Comparison of ENCODE assay signal across 8 cellular contexts in the genomic region with DNA sequence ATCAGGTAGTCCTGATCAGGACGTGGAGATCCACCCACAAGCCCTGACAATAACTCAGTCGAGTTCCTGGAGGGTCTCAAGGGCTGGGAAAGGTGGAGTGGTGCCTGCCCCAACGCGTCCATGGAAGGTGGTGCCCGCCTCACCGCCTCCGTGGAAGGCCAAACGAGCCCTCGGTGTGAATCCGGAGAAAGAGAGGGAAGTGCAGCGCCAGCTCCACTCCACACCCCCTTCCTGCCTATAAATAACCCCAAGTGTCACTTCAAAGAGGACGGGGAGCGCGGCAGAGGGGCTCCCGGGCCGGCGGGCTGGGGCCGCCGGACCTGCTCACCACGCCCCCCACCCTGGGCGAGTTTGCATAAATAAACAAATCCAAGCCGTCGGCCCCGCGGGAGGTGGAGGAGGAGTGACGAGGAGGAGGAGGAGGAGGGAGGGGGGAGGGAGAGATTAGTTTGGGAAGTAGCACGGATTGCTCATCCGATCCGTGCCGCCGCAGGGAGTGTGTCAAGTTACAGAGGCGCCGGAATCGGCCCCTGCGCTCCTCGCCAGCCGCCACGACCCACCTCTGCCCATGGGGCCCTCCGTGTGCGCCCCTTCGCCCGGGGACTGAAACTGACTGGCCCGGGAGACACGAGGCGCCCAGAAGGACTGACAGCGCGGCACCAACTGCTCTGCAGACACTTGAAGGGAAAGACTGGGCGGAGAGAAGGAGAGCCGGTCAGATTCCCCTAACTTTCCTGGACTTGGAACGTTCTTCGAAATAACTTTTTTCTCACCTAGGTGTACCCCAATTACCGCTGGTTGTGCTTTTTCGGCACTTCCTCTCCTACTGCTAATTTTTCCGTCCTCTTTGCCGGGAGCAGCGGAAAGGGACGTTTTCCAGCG. TPM values are rescaled to one million over a fixed set of nuclear protein-coding genes. Genes with fewer than 3 reads are reported as not detected.
DNase-seq lines count a peak whose midpoint lies in the region; ATAC-seq lines count a peak whose summit lies in the region.

COL13A1 (plus strand) TSS at position 473 of the 882 bp plus-strand sequence. CDS start 518 bp downstream, outside the sequence.

- DNase-seq in EH (ENCODE audit: low read depth) (peak; percentile 85), NCI-H226 (peak; percentile 51), cerebellum (ENCODE audit: low spot score) (peak; percentile 48), kidney glomerular epithelial cell (lab: John Stamatoyannopoulos, UW) (peak; percentile 46), NCI-H128 (lab: John Stamatoyannopoulos, UW; ENCODE audit: unreplicated experiment) (no peak)

- H3K36me3 ChIP-seq in subcutaneous abdominal adipose tissue (ENCODE audit: control insufficient read depth in 5 of 5, insufficient read depth in 5 of 5, low read length in 5 of 5) = no peaks in the 10 kb centered on the region

- H3K9ac ChIP-seq in subcutaneous abdominal adipose tissue (ENCODE audit: low read length in 5 of 5) = no peak within 1 kb of the TSS

- peaks cover 0 to 1% (median 0%) of the 10 kb centered on the region in 5 donors for H3K9me3 ChIP-seq in subcutaneous abdominal adipose tissue (ENCODE audit: control insufficient read depth in 5 of 5, low read length in 5 of 5)

- H3K27ac ChIP-seq in subcutaneous abdominal adipose tissue (ENCODE audit: low read depth, low read length) = no peak within 1 kb of the TSS

- peaks cover 0 to 20% (median 19%) of the 10 kb centered on the region in 5 donors for H3K4me1 ChIP-seq in subcutaneous abdominal adipose tissue (ENCODE audit: control insufficient read depth in 5 of 5, insufficient read depth in 5 of 5, low read length in 5 of 5)

- peak within 1 kb of the TSS; percentile 48 to 57 (median 56) for H3K4me3 ChIP-seq in subcutaneous abdominal adipose tissue (ENCODE audit: low read depth in 1 of 5, low read length in 5 of 5)

- ATAC-seq in HG03025 (IDR thresholded peaks at IDR 0.05; ENCODE audit: low FRiP score, unreplicated experiment) (no peak), HG03460 (IDR thresholded peaks at IDR 0.05; ENCODE audit: unreplicated experiment) (no peak)

- peaks cover 33 to 40% (median 35%) of the 10 kb centered on the region in 5 donors for H3K27me3 ChIP-seq in subcutaneous abdominal adipose tissue (ENCODE audit: control insufficient read depth in 5 of 5, insufficient read depth in 4 of 5, low read length in 5 of 5)

RNA-seq across cellular contexts. Expression of gene COL13A1, which starts in this region (rescaled TPM):
- total RNA-seq in cerebellum = 8.3 TPM
